Comparison of ENCODE assay signal across 8 cellular contexts in the genomic region with DNA sequence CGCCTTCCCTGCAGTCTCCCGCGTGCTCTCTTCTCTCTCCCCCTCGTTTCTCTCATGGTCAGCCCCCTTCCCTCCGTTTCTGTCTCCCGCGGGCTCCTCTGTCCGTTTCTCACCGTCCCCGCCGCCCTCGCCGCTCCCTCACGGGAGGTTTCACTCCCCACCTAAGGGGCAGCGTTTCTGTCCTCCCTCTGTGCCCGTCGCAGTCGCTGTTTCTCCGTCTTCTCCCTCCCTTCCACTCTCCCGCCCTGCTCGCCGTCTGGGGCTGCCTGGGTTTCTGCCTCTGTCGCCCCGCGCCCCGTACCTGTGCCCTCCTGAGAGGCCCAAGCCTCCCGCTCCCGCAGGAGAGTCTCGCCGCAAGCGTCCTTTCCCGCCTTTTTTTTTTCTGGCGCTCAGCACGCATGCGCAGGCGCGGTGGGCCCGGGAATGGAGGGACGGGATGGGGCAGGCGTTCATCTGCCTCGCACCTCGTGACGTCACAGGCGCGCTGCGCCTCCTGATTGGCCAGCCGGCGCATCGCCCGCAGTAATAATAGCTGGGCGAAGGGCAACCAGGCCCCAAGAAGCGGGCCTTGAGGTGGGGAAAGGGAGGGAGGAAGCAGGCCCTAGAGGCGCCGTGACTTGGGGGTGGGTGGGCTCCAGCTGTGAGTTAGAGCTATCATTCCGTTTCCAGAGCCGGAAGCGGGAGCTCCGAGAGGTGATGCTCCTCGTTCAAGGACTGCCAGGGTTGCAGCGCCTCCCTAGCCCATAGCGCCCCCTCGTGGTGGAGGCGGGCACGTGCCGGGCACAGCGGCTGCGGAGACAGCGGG. TPM values are rescaled to one million over a fixed set of nuclear protein-coding genes. Genes with fewer than 3 reads are reported as not detected.
A peak's percentile ranks its signal among the peaks of the same experiment; 100 is the strongest.
DNase-seq lines count a peak whose midpoint lies in the region; ATAC-seq and TF ChIP-seq lines count a peak whose summit lies in the region.

No MANE protein-coding gene starts in this region.

- CTCF ChIA-PET in Panc1 (lab: Charles Lee): interaction anchor here (0.6 to 1.7 kb wide), 13 partner anchors 8 to 363 kb away, joined by 3 to 31 read pairs (median 5); partner anchors contain the start of genes ZNF628 and ZNF784

- H3K36me3 Mint-ChIP-seq in activated T-cell treated with anti-CD3 and anti-CD28 coated beads, Interleukin-2, amount 50 U/mL, for 72 hours (ENCODE audit: insufficient read depth in 2 of 2): peaks cover 0 to 3% of the 10 kb centered on the region in 2 donors
- no peaks in the 10 kb centered on the region for H3K36me3 Mint-ChIP-seq in natural killer cell
- peaks cover 9 to 20% of the 10 kb centered on the region in 2 donors for H3K36me3 Mint-ChIP-seq in stimulated activated naive B cell treated with anti-CD40 and anti-IgM and Interleukin-4, amounts not matched to agents 10 μg/mL and 1 μg/mL and 100 μg/mL, for 72 hours

- DNase-seq in DMS79 (lab: John Stamatoyannopoulos, UW) (peak; percentile 74), KG1 (lab: John Stamatoyannopoulos, UW) (peak; percentile 93), Panc1 (ENCODE audit: low read depth, low spot score) (peak; percentile 83), fibroblast of lung (ENCODE audit: low read depth in 2 of 2) (peak; percentile 83 to 91), natural killer cell (peak; percentile 95)
- peak; percentile 93 to 95 for DNase-seq in activated T-cell treated with anti-CD3 and anti-CD28 coated beads, Interleukin-2, amount 50 U/mL, for 72 hours
- peak; percentile 95 for DNase-seq in stimulated activated naive B cell treated with anti-CD40 and anti-IgM and Interleukin-4, amounts not matched to agents 10 μg/mL and 1 μg/mL and 100 μg/mL, for 72 hours

- H4K20me1 ChIP-seq in fibroblast of lung (ENCODE audit: control insufficient read depth, extremely low read depth, insufficient read depth, low read length): no peaks in the 10 kb centered on the region

- H2AFZ ChIP-seq in fibroblast of lung (ENCODE audit: low read length): peak overlapping the region; percentile 48

- peak overlapping the region; percentile 84 for H3K27ac Mint-ChIP-seq in activated T-cell treated with anti-CD3 and anti-CD28 coated beads, Interleukin-2, amount 50 U/mL, for 72 hours
- peak overlapping the region; percentile 89 to 90 for H3K27ac Mint-ChIP-seq in natural killer cell
- H3K27ac Mint-ChIP-seq in stimulated activated naive B cell treated with anti-CD40 and anti-IgM and Interleukin-4, amounts not matched to agents 10 μg/mL and 1 μg/mL and 100 μg/mL, for 72 hours: peak overlapping the region; percentile 97

- no peaks in the 10 kb centered on the region for H3K36me3 ChIP-seq in Panc1 (ENCODE audit: control insufficient read depth, insufficient read depth, low read length)
- H3K36me3 ChIP-seq in fibroblast of lung (ENCODE audit: control insufficient read depth, insufficient read depth, low read length): peaks cover 9% of the 10 kb centered on the region

- H3K27ac ChIP-seq in Panc1 (ENCODE audit: low read length): peak overlapping the region; percentile 50
- H3K27ac ChIP-seq in fibroblast of lung (ENCODE audit: insufficient read depth, low read length): peak overlapping the region; percentile 67

- no TSS peak for BruUV-seq in Panc1 (replicated peaks; lab: Mats Ljungman, UMichigan)

- H3K9me3 Mint-ChIP-seq in activated T-cell treated with anti-CD3 and anti-CD28 coated beads, Interleukin-2, amount 50 U/mL, for 72 hours: peaks cover 2 to 3% of the 10 kb centered on the region in 2 donors
- H3K9me3 Mint-ChIP-seq in natural killer cell: no peaks in the 10 kb centered on the region
- H3K9me3 Mint-ChIP-seq in stimulated activated naive B cell treated with anti-CD40 and anti-IgM and Interleukin-4, amounts not matched to agents 10 μg/mL and 1 μg/mL and 100 μg/mL, for 72 hours: peaks cover 3 to 8% of the 10 kb centered on the region in 2 donors

- H3K4me3 ChIP-seq in Panc1 (ENCODE audit: low read depth in 2 of 2, low read length in 2 of 2) (peak overlapping the region; percentile 39 to 59), fibroblast of lung (replicated peaks in 1 of 4; ENCODE audit: control extremely low read depth in 1 of 4, insufficient read depth in 1 of 4, low read depth in 3 of 4, low read length in 4 of 4) (peak overlapping the region; percentile 29 to 59 (median 44))

- H3K4me2 ChIP-seq in fibroblast of lung (ENCODE audit: extremely low read depth, insufficient read depth, low read length): peak overlapping the region; percentile 72

- POLR2A ChIA-PET in Panc1 (lab: Charles Lee): interaction anchor here (0.6 kb wide), 1 partner anchor 10 kb away, joined by 5 read pairs; no protein-coding TSS in a partner anchor

- intact Hi-C loops in Panc1 (cut with micrococcal nuclease; ENCODE audit: unreplicated experiment) (no loop called here), natural killer cell (cut with micrococcal nuclease) (loop anchor here (1.0 to 5.0 kb wide), 4 partner anchors 37 to 362 kb away; no protein-coding TSS in a partner anchor)

- ATAC-seq in GM21723 (IDR thresholded peaks at IDR 0.05; ENCODE audit: unreplicated experiment) (peak; percentile 90), Panc1 (peak; percentile 97), natural killer cell (peak; percentile 94)
- peak; percentile 96 to 97 for ATAC-seq in activated T-cell treated with anti-CD3 and anti-CD28 coated beads, Interleukin-2, amount 50 U/mL, for 72 hours (replicated peaks in 1 of 2)
- ATAC-seq in stimulated activated naive B cell treated with anti-CD40 and anti-IgM and Interleukin-4, amounts not matched to agents 10 μg/mL and 1 μg/mL and 100 μg/mL, for 72 hours (replicated peaks): peak; percentile 97 to 98

- H3K4me1 ChIP-seq in Panc1 (ENCODE audit: control insufficient read depth, insufficient read depth, low read length) (no peaks in the 10 kb centered on the region), fibroblast of lung (ENCODE audit: control insufficient read depth, extremely low read depth, insufficient read depth, low read length) (no peaks in the 10 kb centered on the region)

- in situ Hi-C loops in Panc1 (cut with HindIII; ENCODE audit: low pct_unique_long_range_greater_than_20kb, low sequenced_read_pairs): no loop called here

- H3K9me3 ChIP-seq in Panc1 (ENCODE audit: control insufficient read depth, insufficient read depth, low read depth, low read length) (no peaks in the 10 kb centered on the region), fibroblast of lung (ENCODE audit: control insufficient read depth, insufficient read depth, low read depth, low read length) (no peaks in the 10 kb centered on the region)

- H3K4me3 Mint-ChIP-seq in activated T-cell treated with anti-CD3 and anti-CD28 coated beads, Interleukin-2, amount 50 U/mL, for 72 hours: peak overlapping the region; percentile 72 to 81
- peak overlapping the region; percentile 95 for H3K4me3 Mint-ChIP-seq in natural killer cell
- H3K4me3 Mint-ChIP-seq in stimulated activated naive B cell treated with anti-CD40 and anti-IgM and Interleukin-4, amounts not matched to agents 10 μg/mL and 1 μg/mL and 100 μg/mL, for 72 hours: peak overlapping the region; percentile 85 to 86

- no peaks in the 10 kb centered on the region for H3K27me3 Mint-ChIP-seq in activated T-cell treated with anti-CD3 and anti-CD28 coated beads, Interleukin-2, amount 50 U/mL, for 72 hours (ENCODE audit: low read depth)
- H3K27me3 Mint-ChIP-seq in natural killer cell (ENCODE audit: low read depth in 2 of 2): peaks cover 0 to 3% of the 10 kb centered on the region in 2 donors
- peaks cover 0 to 8% of the 10 kb centered on the region in 2 donors for H3K27me3 Mint-ChIP-seq in stimulated activated naive B cell treated with anti-CD40 and anti-IgM and Interleukin-4, amounts not matched to agents 10 μg/mL and 1 μg/mL and 100 μg/mL, for 72 hours

- no peaks in the 10 kb centered on the region for H3K79me2 ChIP-seq in fibroblast of lung (ENCODE audit: control insufficient read depth, insufficient read depth, low read length)

- no peaks in the 10 kb centered on the region for H3K27me3 ChIP-seq in Panc1 (ENCODE audit: control insufficient read depth, insufficient read depth, low read length)
- no peaks in the 10 kb centered on the region for H3K27me3 ChIP-seq in fibroblast of lung (ENCODE audit: control insufficient read depth, insufficient read depth, low read length)

- peaks cover 25% of the 10 kb centered on the region for H3K4me1 Mint-ChIP-seq in activated T-cell treated with anti-CD3 and anti-CD28 coated beads, Interleukin-2, amount 50 U/mL, for 72 hours (ENCODE audit: low read depth)
- peaks cover 13 to 14% of the 10 kb centered on the region in 2 donors for H3K4me1 Mint-ChIP-seq in natural killer cell
- peaks cover 22 to 37% of the 10 kb centered on the region in 2 donors for H3K4me1 Mint-ChIP-seq in stimulated activated naive B cell treated with anti-CD40 and anti-IgM and Interleukin-4, amounts not matched to agents 10 μg/mL and 1 μg/mL and 100 μg/mL, for 72 hours

- TF ChIP-seq CTCF in Panc1 (IDR thresholded peaks at IDR 0.05): peak; percentile 99
- peak; percentile 92 to 95 for TF ChIP-seq CTCF in fibroblast of lung (conservative IDR thresholded peaks at IDR 0.05 in 1 of 2, IDR thresholded peaks at IDR 0.05 in 1 of 2; ENCODE audit: low read depth in 1 of 2, low read length in 2 of 2)
- TF ChIP-seq CTCF in natural killer cell (IDR thresholded peaks at IDR 0.05): peak; percentile 98

- H3K9ac ChIP-seq in fibroblast of lung (ENCODE audit: insufficient read depth, low read length): peak overlapping the region; percentile 65

RNA-seq across cellular contexts. Expression of gene SSC5D, which starts 15.4 kb away (rescaled TPM):
- total RNA-seq in Panc1 (2021; ENCODE audit: unreplicated experiment) (13.0 TPM), fibroblast of lung (19.3 and 19.7 TPM in 2 replicates), natural killer cell (under 1 TPM; 0.11 to 0.68 (median 0.58) TPM)
- 12.3 TPM for polyA plus RNA-seq in Panc1 (2012; ENCODE audit: insufficient read length)
- 1 to 10 TPM; 1.2 to 1.7 TPM for total RNA-seq in activated T-cell treated with anti-CD3 and anti-CD28 coated beads, Interleukin-2, amount 50 U/mL, for 72 hours
- polyA plus RNA-seq in fibroblast of lung: 2.1 and 3.0 TPM in 2 replicates
- 20.2 and 42.7 TPM in 2 replicates for polyA plus RNA-seq in fibroblast of lung (2012)
- polyA minus RNA-seq in fibroblast of lung (ENCODE audit: low replicate concordance): 8.9 and 28.3 TPM in 2 replicates

RNA-seq across cellular contexts. Expression of gene NAT14, which starts 18.7 kb away (rescaled TPM):
- total RNA-seq in Panc1 (2021; ENCODE audit: unreplicated experiment) (93.1 TPM), fibroblast of lung (12.1 and 18.2 TPM in 2 replicates), natural killer cell (10 to 100 TPM in 1 of 3 donors, 1 to 10 TPM in 2; 8.7 to 12.5 (median 8.8) TPM)
- polyA plus RNA-seq in Panc1 (2012; ENCODE audit: insufficient read length): 138 TPM
- total RNA-seq in activated T-cell treated with anti-CD3 and anti-CD28 coated beads, Interleukin-2, amount 50 U/mL, for 72 hours: 10 to 100 TPM; 19.2 to 20.5 TPM
- polyA plus RNA-seq in fibroblast of lung: 18.3 and 19.3 TPM in 2 replicates
- polyA plus RNA-seq in fibroblast of lung (2012): 36.3 and 47.2 TPM in 2 replicates
- 15.7 and 40.5 TPM in 2 replicates for polyA minus RNA-seq in fibroblast of lung (ENCODE audit: low replicate concordance)

RNA-seq across cellular contexts. Expression of gene ZNF628, which starts 27.2 kb away (rescaled TPM):
- total RNA-seq in Panc1 (2021; ENCODE audit: unreplicated experiment) (21.7 TPM), fibroblast of lung (0.77 and 1.3 TPM in 2 replicates), natural killer cell (10 to 100 TPM; 20.8 to 28.7 (median 24.1) TPM)
- 20.0 TPM for polyA plus RNA-seq in Panc1 (2012; ENCODE audit: insufficient read length)
- 1 to 10 TPM; 7.9 to 9.0 TPM for total RNA-seq in activated T-cell treated with anti-CD3 and anti-CD28 coated beads, Interleukin-2, amount 50 U/mL, for 72 hours
- 0.49 and 0.86 TPM in 2 replicates for polyA plus RNA-seq in fibroblast of lung
- 3.0 and 4.4 TPM in 2 replicates for polyA plus RNA-seq in fibroblast of lung (2012)
- 1.1 and 1.5 TPM in 2 replicates for polyA minus RNA-seq in fibroblast of lung (ENCODE audit: low replicate concordance)

RNA-seq across cellular contexts. Expression of gene SBK2, which starts 33.3 kb away (rescaled TPM):
- total RNA-seq in Panc1 (2021; ENCODE audit: unreplicated experiment): 0.69 TPM
- polyA plus RNA-seq in Panc1 (2012; ENCODE audit: insufficient read length): 5.2 TPM
- total RNA-seq in activated T-cell treated with anti-CD3 and anti-CD28 coated beads, Interleukin-2, amount 50 U/mL, for 72 hours: not detected
- not detected in 2 replicates for total RNA-seq in fibroblast of lung
- not detected in 2 replicates for polyA plus RNA-seq in fibroblast of lung
- polyA plus RNA-seq in fibroblast of lung (2012): not detected in 2 replicates
- not detected in 2 replicates for polyA minus RNA-seq in fibroblast of lung (ENCODE audit: low replicate concordance)
- total RNA-seq in natural killer cell: not detected

RNA-seq across cellular contexts. Expression of gene C19orf85, which starts 39.1 kb away (rescaled TPM):
- total RNA-seq in Panc1 (2021; ENCODE audit: unreplicated experiment) (not detected), fibroblast of lung (not detected in 2 replicates), natural killer cell (not detected)
- polyA plus RNA-seq in Panc1 (2012; ENCODE audit: insufficient read length): not detected
- not detected for total RNA-seq in activated T-cell treated with anti-CD3 and anti-CD28 coated beads, Interleukin-2, amount 50 U/mL, for 72 hours
- not detected in 2 replicates for polyA plus RNA-seq in fibroblast of lung
- not detected in 2 replicates for polyA plus RNA-seq in fibroblast of lung (2012)
- not detected in 2 replicates for polyA minus RNA-seq in fibroblast of lung (ENCODE audit: low replicate concordance)

Comparison
In these comparisons a context has a peak if more than half of its experiments do, and no peak if none do; other contexts are left out.
1. Peak in every context shown above with its lines: DNase-seq, ATAC-seq, H3K4me3 ChIP-seq and H3K27ac ChIP-seq.